In the genomic region with DNA sequence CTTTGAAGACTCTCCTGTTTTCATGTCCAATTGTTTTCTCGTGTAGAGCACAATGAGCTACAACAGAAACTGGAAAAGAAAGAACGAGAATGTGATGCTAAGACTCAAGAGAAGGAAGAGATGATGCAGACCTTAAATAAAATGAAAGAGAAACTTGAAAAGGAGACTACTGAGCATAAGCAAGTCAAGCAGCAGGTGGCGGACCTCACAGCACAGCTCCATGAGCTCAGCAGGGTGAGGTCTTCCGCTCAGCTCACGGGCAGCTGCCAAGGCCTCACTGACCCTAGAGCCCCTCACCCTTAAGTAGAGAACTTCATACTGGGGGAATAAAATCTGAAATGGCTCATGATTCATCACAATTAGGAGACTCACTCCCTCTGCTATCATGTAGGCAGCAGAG, we compare ENCODE assay signal across 1 cellular context.
TF ChIP-seq lines count a peak whose summit lies in the region.

No MANE protein-coding gene starts in this region.

TF ChIP-seq in GM12878, 131 proteins besides CTCF, POLR2A, EP300 and RAD21 (continued from another document):
- TF ChIP-seq, protein P1, sequence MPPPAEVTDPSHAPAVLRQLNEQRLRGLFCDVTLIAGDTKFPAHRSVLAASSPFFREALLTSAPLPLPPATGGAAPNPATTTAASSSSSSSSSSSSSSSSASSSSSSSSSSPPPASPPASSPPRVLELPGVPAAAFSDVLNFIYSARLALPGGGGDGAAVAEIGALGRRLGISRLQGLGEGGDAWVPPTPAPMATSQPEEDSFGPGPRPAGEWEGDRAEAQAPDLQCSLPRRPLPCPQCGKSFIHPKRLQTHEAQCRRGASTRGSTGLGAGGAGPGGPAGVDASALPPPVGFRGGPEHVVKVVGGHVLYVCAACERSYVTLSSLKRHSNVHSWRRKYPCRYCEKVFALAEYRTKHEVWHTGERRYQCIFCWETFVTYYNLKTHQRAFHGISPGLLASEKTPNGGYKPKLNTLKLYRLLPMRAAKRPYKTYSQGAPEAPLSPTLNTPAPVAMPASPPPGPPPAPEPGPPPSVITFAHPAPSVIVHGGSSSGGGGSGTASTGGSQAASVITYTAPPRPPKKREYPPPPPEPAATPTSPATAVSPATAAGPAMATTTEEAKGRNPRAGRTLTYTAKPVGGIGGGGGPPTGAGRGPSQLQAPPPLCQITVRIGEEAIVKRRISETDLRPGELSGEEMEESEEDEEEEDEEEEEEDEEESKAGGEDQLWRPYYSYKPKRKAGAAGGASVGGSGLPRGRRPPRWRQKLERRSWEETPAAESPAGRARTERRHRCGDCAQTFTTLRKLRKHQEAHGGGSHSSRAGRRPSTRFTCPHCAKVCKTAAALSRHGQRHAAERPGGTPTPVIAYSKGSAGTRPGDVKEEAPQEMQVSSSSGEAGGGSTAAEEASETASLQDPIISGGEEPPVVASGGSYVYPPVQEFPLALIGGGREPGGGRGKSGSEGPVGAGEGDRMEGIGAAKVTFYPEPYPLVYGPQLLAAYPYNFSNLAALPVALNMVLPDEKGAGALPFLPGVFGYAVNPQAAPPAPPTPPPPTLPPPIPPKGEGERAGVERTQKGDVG (CRISPR knock-in tag; IDR thresholded peaks at IDR 0.05): no peak
- TF ChIP-seq HCFC1 (IDR thresholded peaks at IDR 0.05; ENCODE audit: low read length): no peak
- TF ChIP-seq TCF7 (IDR thresholded peaks at IDR 0.05; ENCODE audit: borderline replicate concordance): no peak
- peak; percentile 28; the same call in 1 of the 2 replicates for TF ChIP-seq JUNB (IDR thresholded peaks at IDR 0.05)
- peak; percentile 43; the same call in 1 of the 2 replicates for TF ChIP-seq ASH2L (IDR thresholded peaks at IDR 0.05; ENCODE audit: borderline replicate concordance, low read depth)
- TF ChIP-seq SMC3 (IDR thresholded peaks at IDR 0.05; ENCODE audit: borderline replicate concordance, low read length): peak; percentile 19; the same call in 1 of the 2 replicates
- TF ChIP-seq SMARCA5 (IDR thresholded peaks at IDR 0.05): no peak
- TF ChIP-seq TARDBP (IDR thresholded peaks at IDR 0.05; ENCODE audit: borderline replicate concordance): no peak
- TF ChIP-seq EGR1 (IDR thresholded peaks at IDR 0.05; ENCODE audit: borderline replicate concordance in 1 of 2, low read depth in 2 of 2, low read length in 2 of 2): no peak
- no peak for TF ChIP-seq YBX1 (IDR thresholded peaks at IDR 0.05)
- TF ChIP-seq ZNF274 (IDR thresholded peaks at IDR 0.05; ENCODE audit: insufficient read depth, insufficient read length): no peak
- 0 out of 2 replicates have a peak, but pooled peaks have one; percentile 10 for TF ChIP-seq ATF7 (IDR thresholded peaks at IDR 0.05; ENCODE audit: low read depth)
- no peak for TF ChIP-seq FOXK2 (IDR thresholded peaks at IDR 0.05)
- no peak for TF ChIP-seq KDM1A (IDR thresholded peaks at IDR 0.05; ENCODE audit: borderline replicate concordance)
- no peak for TF ChIP-seq POLR2AphosphoS5 (IDR thresholded peaks at IDR 0.05; ENCODE audit: low read length)
- TF ChIP-seq TAF1 (IDR thresholded peaks at IDR 0.05; ENCODE audit: borderline replicate concordance, low read depth, low read length): peak; percentile 44; the same call in 1 of the 2 replicates
- 0 out of 2 replicates have a peak, but pooled peaks have one; percentile 50 for TF ChIP-seq TCF3 (IDR thresholded peaks at IDR 0.05; ENCODE audit: borderline replicate concordance, insufficient read depth, low read depth, low read length)
